Comparison of ENCODE assay signal across 9 cellular contexts in genomic region chr11:1453611-1454386, GRCh38. TPM values are rescaled to one million over a fixed set of nuclear protein-coding genes. Genes with fewer than 3 reads are reported as not detected.
DNase-seq lines count a peak whose midpoint lies in the region; ATAC-seq and TF ChIP-seq lines count a peak whose summit lies in the region.
"Had no signal": no experiment of that assay in that cellular context is flagged by ENCODE, and none has a peak within 500 bp of the region (broad histone marks: within the 10 kb centered on the region; RNA-seq: fewer than 3 reads in every experiment).

No MANE protein-coding gene starts in this region.

- H3K9me3 ChIP-seq in endodermal cell (ENCODE audit: control insufficient read depth, low read length), result no peaks in the 10 kb centered on the region

- H3K27ac ChIP-seq in endodermal cell (ENCODE audit: low read depth, low read length), result no peak overlapping the region

- no peaks in the 10 kb centered on the region for H3K4me1 ChIP-seq in endodermal cell (ENCODE audit: control insufficient read depth, insufficient read depth, low read length)

- ATAC-seq in GM18505 (IDR thresholded peaks at IDR 0.05; ENCODE audit: unreplicated experiment) (no peak), GM18868 (IDR thresholded peaks at IDR 0.05; ENCODE audit: unreplicated experiment) (no peak)

- H3K9ac ChIP-seq in endodermal cell (ENCODE audit: extremely low read depth, low read length, poor library complexity, severe bottlenecking), result no peak overlapping the region

- no peak overlapping the region for H3K4me3 Mint-ChIP-seq in activated T-cell treated with anti-CD3 and anti-CD28 coated beads, Interleukin-2, amount 50 U/mL, for 24 hours
- H3K4me3 Mint-ChIP-seq in endodermal cell, result no peak overlapping the region
- H3K4me3 Mint-ChIP-seq: nephron had no signal

- no peak overlapping the region for H3K27ac Mint-ChIP-seq in activated T-cell treated with anti-CD3 and anti-CD28 coated beads, Interleukin-2, amount 50 U/mL, for 24 hours
- no peak overlapping the region for H3K27ac Mint-ChIP-seq in endodermal cell
- H3K27ac Mint-ChIP-seq: nephron had no signal

- H3K36me3 ChIP-seq in endodermal cell (ENCODE audit: control insufficient read depth, insufficient read depth, low read length), result no peaks in the 10 kb centered on the region

- no peaks in the 10 kb centered on the region for H3K4me1 Mint-ChIP-seq in activated T-cell treated with anti-CD3 and anti-CD28 coated beads, Interleukin-2, amount 50 U/mL, for 24 hours (ENCODE audit: low read depth)
- H3K4me1 Mint-ChIP-seq in endodermal cell, result no peaks in the 10 kb centered on the region
- H3K4me1 Mint-ChIP-seq: nephron had no signal

- no peak overlapping the region for H3K4me3 ChIP-seq in endodermal cell (ENCODE audit: low read length)

- TF ChIP-seq CTCF in endodermal cell (conservative IDR thresholded peaks at IDR 0.05), result peak; percentile 75

- WGBS in endodermal cell (ENCODE audit: insufficient coverage in 1 of 2, insufficient read length in 1 of 2), 2 experiments, result 78 to 84% methylated on average over 10 to 27 of the region's 27 CpGs

- H3K36me3 Mint-ChIP-seq in activated T-cell treated with anti-CD3 and anti-CD28 coated beads, Interleukin-2, amount 50 U/mL, for 24 hours (ENCODE audit: low read depth), result no peaks in the 10 kb centered on the region
- peaks cover 1% of the 10 kb centered on the region for H3K36me3 Mint-ChIP-seq in endodermal cell (ENCODE audit: low read depth)

- H3K9me3 Mint-ChIP-seq in activated T-cell treated with anti-CD3 and anti-CD28 coated beads, Interleukin-2, amount 50 U/mL, for 24 hours, result no peaks in the 10 kb centered on the region
- H3K9me3 Mint-ChIP-seq in endodermal cell, result no peaks in the 10 kb centered on the region
- H3K9me3 Mint-ChIP-seq: nephron had no signal

- peak; percentile 6 for DNase-seq in activated T-cell treated with anti-CD3 and anti-CD28 coated beads for 1 hour (ENCODE audit: low read depth)
- no peak for DNase-seq in activated T-cell treated with anti-CD3 and anti-CD28 coated beads, Interleukin-2, amount 50 U/mL, for 24 hours
- DNase-seq in NCI-H510A (lab: John Stamatoyannopoulos, UW), result peak; percentile 62
- DNase-seq in endodermal cell, result peak; percentile 92
- DNase-seq in stimulated activated CD8-positive, alpha-beta memory T cell treated with anti-CD3 and anti-CD28 coated beads, Interleukin-4, amount 100 ng/mL, for 24 hours (ENCODE audit: low read depth), result peak; percentile 9
- DNase-seq in NCI-H2227 (lab: John Stamatoyannopoulos, UW; ENCODE audit: unreplicated experiment), result no peak

- TF ChIP-seq POLR2A in GM18505 (IDR thresholded peaks at IDR 0.05; ENCODE audit: borderline replicate concordance, extremely low read depth, insufficient read depth, insufficient read length), result no peak

- H3K27me3 ChIP-seq in endodermal cell (ENCODE audit: control insufficient read depth, insufficient read depth, low read length, poor library complexity, severe bottlenecking), result no peaks in the 10 kb centered on the region

- no peaks in the 10 kb centered on the region for H3K27me3 Mint-ChIP-seq in activated T-cell treated with anti-CD3 and anti-CD28 coated beads, Interleukin-2, amount 50 U/mL, for 24 hours
- no peaks in the 10 kb centered on the region for H3K27me3 Mint-ChIP-seq in endodermal cell (ENCODE audit: insufficient read depth)

RNA-seq across cellular contexts. Expression of gene MOB2, which starts 32.8 kb away (rescaled TPM):
- total RNA-seq in endodermal cell, result 10 to 100 TPM; 23.9 to 25.4 TPM
- polyA plus RNA-seq in endodermal cell (2013, experiment 1 of 2), result 15.7 TPM
- polyA plus RNA-seq in endodermal cell (2013, experiment 2 of 2), result 14.4 TPM

Comparison
In these comparisons a context has a peak if more than half of its experiments do, and no peak if none do; other contexts are left out.
1. DNase-seq: peak in activated T-cell treated with anti-CD3 and anti-CD28 coated beads for 1 hour (single experiment), NCI-H510A (single experiment), endodermal cell (single experiment) and stimulated activated CD8-positive, alpha-beta memory T cell treated with anti-CD3 and anti-CD28 coated beads, Interleukin-4, amount 100 ng/mL, for 24 hours (single experiment); none in activated T-cell treated with anti-CD3 and anti-CD28 coated beads, Interleukin-2, amount 50 U/mL, for 24 hours (single experiment) and NCI-H2227 (single experiment).